In the genomic region with DNA sequence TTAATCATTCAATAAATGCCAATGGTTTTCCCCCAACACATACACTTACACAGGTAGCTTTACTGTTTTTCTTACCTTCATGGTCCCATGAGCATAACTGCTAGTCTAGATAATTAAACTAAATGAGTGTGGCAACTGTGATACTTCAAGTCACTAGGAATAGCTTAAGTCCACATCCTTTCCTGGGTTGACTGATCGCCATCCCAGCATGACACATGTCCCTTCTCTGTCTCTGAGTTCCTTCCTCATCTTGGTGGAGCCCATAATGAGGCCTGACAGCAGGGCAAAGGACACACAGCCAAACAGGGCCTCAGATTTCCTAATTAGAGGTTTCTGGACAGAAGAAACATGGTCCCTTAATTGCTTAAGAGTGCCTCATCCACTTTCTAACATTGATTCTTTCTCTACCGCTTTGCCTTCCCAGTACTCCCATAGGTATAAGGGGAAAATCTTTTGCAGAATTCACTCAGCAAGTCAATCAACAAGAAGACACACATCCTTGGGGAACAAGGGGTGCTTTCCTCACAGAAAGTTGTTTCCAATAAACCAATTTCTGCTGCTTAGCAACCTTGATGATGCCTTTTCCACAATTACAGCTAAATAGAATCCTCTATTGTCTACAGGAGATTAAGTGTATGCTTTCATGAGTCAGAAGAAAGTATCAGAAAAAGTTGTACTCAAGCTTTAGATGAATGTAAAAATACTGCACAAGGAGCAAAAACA, we compare ENCODE assay signal across 14 cellular contexts.
"Had no signal": no experiment of that assay in that cellular context is flagged by ENCODE, and none has a peak within 500 bp of the region (broad histone marks: within the 10 kb centered on the region; RNA-seq: fewer than 3 reads in every experiment).

No MANE protein-coding gene starts in this region.

- DNase-seq: activated CD4-positive, alpha-beta T cell treated with anti-CD3 and anti-CD28 coated beads, Interleukin-2, amount 50 U/mL, for 4 hours; activated gamma-delta T cell; adrenal gland; cerebellar nuclear complex; cortex of kidney; left colon; midbrain; nephron progenitor cell; right cardiac atrium; T-helper 2 cell had no signal

- H3K27me3 ChIP-seq: adrenal gland, breast epithelium, hepatocyte had no signal

- H3K36me3 ChIP-seq: adrenal gland, breast epithelium had no signal

- ATAC-seq: left colon, right cardiac atrium had no signal

- H3K9me3 ChIP-seq: adrenal gland, breast epithelium had no signal

- H3K4me3 ChIP-seq: adrenal gland, breast epithelium, hepatocyte had no signal

- H3K79me2 ChIP-seq: hepatocyte had no signal

- FAIRE-seq: astrocyte, endometrium had no signal

- H3K4me2 ChIP-seq: hepatocyte had no signal

- H3K4me1 ChIP-seq: adrenal gland, breast epithelium had no signal

- H2AFZ ChIP-seq: hepatocyte had no signal

- H3K27ac ChIP-seq: adrenal gland, breast epithelium, hepatocyte had no signal
